Comparison of ENCODE assay signal across 8 cellular contexts in the genomic region with DNA sequence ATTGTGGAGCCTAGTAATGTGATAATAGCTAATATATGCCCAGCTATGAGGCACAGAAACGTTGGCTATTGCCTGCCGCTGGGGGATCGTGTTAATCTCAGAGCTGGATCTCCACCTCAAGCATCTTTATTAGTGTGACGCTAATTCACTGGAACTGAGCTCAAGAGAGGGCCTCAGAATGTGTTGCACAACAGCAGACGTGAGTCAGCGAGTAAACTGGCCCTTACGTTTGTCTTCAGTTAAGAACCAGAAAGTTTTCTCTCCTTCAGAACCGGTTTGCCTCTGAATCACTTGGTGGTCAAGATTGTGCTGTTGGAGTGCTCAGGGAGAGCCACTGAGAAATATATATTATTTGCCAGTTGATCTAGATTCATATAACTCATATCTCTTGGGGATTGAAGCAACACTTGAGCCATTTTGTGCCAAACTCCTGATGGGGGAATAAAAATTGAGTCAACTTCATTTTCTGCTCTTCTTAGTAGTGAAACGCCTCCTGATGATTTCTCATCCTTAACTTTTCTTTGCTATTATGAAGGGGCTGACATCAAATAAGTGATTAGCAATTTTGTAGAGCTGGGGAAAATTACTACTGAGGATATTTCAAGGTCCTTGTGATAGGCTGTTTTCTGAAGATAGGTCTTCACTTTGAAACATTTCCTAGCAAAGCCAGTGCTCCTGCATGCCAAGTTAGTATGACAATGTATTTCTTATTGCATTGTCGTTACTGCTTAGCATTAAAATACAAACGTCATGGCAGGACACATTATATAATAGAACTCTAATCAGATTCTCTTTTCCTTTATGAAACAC. TPM values are rescaled to one million over a fixed set of nuclear protein-coding genes. Genes with fewer than 3 reads are reported as not detected.
DNase-seq lines count a peak whose midpoint lies in the region; ATAC-seq and TF ChIP-seq lines count a peak whose summit lies in the region.

No MANE protein-coding gene starts in this region.

- no peaks in the 10 kb centered on the region for H3K27me3 ChIP-seq in H7 (ENCODE audit: control insufficient read depth, insufficient read depth, low read length)

- ATAC-seq in GM18868 (IDR thresholded peaks at IDR 0.05; ENCODE audit: unreplicated experiment), result no peak
- ATAC-seq in GM21381 (IDR thresholded peaks at IDR 0.05; ENCODE audit: unreplicated experiment), result no peak

- H3K36me3 ChIP-seq in H7 (replicated peaks; ENCODE audit: control insufficient read depth, insufficient read depth, low read length), result no peaks in the 10 kb centered on the region

- H3K27ac ChIP-seq in C4-2B, result peak overlapping the region; percentile 46; the same call in 1 of the 2 replicates

- no peak overlapping the region for H3K4me3 ChIP-seq in H7 (ENCODE audit: insufficient read depth, low read depth, low read length)

- no peak for TF ChIP-seq POLR2A in erythroblast (IDR thresholded peaks at IDR 0.05; ENCODE audit: low read length)

- TF ChIP-seq CTCF in C4-2B (conservative IDR thresholded peaks at IDR 0.05), result peak; percentile 29

- DNase-seq in NOMO-1 treated with DMSO at 0.1 percent for 48 hours (lab: John Stamatoyannopoulos, UW; ENCODE audit: unreplicated experiment), result peak; percentile 93
- peak; percentile 86 to 87 for DNase-seq in erythroblast (lab: John Stamatoyannopoulos, UW)
- DNase-seq in non-pigmented ciliary epithelial cell (ENCODE audit: low read depth), result peak; percentile 100
- no peak for DNase-seq in H7
- DNase-seq in DMS153 treated with DMSO at 0.1 percent for 48 hours (lab: John Stamatoyannopoulos, UW; ENCODE audit: unreplicated experiment), result no peak

RNA-seq across cellular contexts. Expression of a gene that starts 22.3 kb away (rescaled TPM):
- 99.0 and 99.3 TPM in 2 replicates for total RNA-seq in H7 (2014; rRNA removed; shearing (Covaris generic))

RNA-seq across cellular contexts. Expression of a gene that starts 22.7 kb away (rescaled TPM):
- total RNA-seq in H7 (2014; rRNA removed; shearing (Covaris generic)), result 13.6 and 16.8 TPM in 2 replicates

Comparison
In these comparisons a context has a peak if more than half of its experiments do, and no peak if none do; other contexts are left out.
1. DNase-seq: peak in NOMO-1 treated with DMSO at 0.1 percent for 48 hours (single experiment), erythroblast (2 of 2) and non-pigmented ciliary epithelial cell (single experiment); none in H7 (single experiment) and DMS153 treated with DMSO at 0.1 percent for 48 hours (single experiment).